In the genomic region with DNA sequence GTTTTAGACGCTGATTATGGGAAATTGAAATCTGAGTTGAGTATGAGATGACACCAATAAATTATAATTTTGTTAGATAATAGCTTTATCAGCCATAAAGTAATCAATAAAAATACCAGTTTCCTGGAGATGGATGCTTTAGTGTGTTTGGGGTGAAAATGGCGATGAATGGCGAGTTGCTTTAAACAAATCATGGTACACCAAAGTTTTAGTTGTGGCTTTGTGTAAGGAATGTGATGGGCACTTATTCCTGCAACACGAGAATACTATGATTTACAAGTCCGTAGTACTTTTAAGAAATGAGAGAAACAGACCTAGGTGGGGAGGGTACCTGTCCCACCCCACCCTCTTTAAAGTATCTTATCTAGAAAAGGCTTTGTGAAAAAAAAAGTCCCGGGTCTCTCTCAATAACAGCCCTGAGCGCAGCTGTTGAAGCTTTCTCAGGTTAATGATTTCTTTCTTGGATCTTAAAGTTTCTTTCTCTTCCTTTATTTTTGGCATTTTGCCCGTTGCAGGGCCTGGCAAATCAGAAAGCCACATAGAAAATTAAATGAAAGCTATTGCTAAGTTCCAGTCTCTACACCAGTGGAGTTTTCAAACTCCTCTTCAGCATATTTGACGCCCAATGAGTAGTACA, we compare ENCODE assay signal across 1 cellular context.
TF ChIP-seq lines count a peak whose summit lies in the region.

No MANE protein-coding gene starts in this region.

TF ChIP-seq in GM12878, 131 proteins besides CTCF, POLR2A, EP300 and RAD21:
- TF ChIP-seq, protein P1, sequence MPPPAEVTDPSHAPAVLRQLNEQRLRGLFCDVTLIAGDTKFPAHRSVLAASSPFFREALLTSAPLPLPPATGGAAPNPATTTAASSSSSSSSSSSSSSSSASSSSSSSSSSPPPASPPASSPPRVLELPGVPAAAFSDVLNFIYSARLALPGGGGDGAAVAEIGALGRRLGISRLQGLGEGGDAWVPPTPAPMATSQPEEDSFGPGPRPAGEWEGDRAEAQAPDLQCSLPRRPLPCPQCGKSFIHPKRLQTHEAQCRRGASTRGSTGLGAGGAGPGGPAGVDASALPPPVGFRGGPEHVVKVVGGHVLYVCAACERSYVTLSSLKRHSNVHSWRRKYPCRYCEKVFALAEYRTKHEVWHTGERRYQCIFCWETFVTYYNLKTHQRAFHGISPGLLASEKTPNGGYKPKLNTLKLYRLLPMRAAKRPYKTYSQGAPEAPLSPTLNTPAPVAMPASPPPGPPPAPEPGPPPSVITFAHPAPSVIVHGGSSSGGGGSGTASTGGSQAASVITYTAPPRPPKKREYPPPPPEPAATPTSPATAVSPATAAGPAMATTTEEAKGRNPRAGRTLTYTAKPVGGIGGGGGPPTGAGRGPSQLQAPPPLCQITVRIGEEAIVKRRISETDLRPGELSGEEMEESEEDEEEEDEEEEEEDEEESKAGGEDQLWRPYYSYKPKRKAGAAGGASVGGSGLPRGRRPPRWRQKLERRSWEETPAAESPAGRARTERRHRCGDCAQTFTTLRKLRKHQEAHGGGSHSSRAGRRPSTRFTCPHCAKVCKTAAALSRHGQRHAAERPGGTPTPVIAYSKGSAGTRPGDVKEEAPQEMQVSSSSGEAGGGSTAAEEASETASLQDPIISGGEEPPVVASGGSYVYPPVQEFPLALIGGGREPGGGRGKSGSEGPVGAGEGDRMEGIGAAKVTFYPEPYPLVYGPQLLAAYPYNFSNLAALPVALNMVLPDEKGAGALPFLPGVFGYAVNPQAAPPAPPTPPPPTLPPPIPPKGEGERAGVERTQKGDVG (CRISPR knock-in tag; IDR thresholded peaks at IDR 0.05), result no peak
- TF ChIP-seq NR2F1 (conservative IDR thresholded peaks at IDR 0.05), result no peak
- no peak for TF ChIP-seq KAT2A (conservative IDR thresholded peaks at IDR 0.05; ENCODE audit: control insufficient read depth, low read depth, low read length)
- TF ChIP-seq NFIC (IDR thresholded peaks at IDR 0.05; ENCODE audit: low read depth, low read length), result 0 out of 2 replicates have a peak, but pooled peaks have one; percentile 8
- TF ChIP-seq CBX5 (IDR thresholded peaks at IDR 0.05; ENCODE audit: low read depth), result no peak
- no peak for TF ChIP-seq BRCA1 (IDR thresholded peaks at IDR 0.05; ENCODE audit: low read depth, low read length)
- no peak for TF ChIP-seq ZNF217 (IDR thresholded peaks at IDR 0.05)
- TF ChIP-seq GABPA (IDR thresholded peaks at IDR 0.05; ENCODE audit: low read depth), result no peak
